Comparison of ENCODE assay signal across 23 cellular contexts in genomic region chr7:101620991-101621390, GRCh38. TPM values are rescaled to one million over a fixed set of nuclear protein-coding genes. Genes with fewer than 3 reads are reported as not detected.
DNase-seq lines count a peak whose midpoint lies in the region; ATAC-seq, FAIRE-seq and TF ChIP-seq lines count a peak whose summit lies in the region.
"Had no signal": no experiment of that assay in that cellular context is flagged by ENCODE, and none has a peak within 500 bp of the region (broad histone marks: within the 10 kb centered on the region; RNA-seq: fewer than 3 reads in every experiment).

No MANE protein-coding gene starts in this region.

- CTCF ChIA-PET in H1 (lab: Charles Lee; ENCODE audit: partially characterized antibody): interaction anchor here (0.6 to 1.9 kb wide), 3 partner anchors 18 to 57 kb away, joined by 3 to 7 read pairs (median 5); no protein-coding TSS in a partner anchor

- H3K9me3 ChIP-seq in right cardiac atrium (ENCODE audit: control insufficient read depth, low read length) (no peaks in the 10 kb centered on the region), right atrium auricular region (no peaks in the 10 kb centered on the region), H1 (ENCODE audit: insufficient read depth in 2 of 2, low read depth in 1 of 2, low read length in 1 of 2) (no peaks in the 10 kb centered on the region), smooth muscle cell (replicated peaks; ENCODE audit: low read depth) (no peaks in the 10 kb centered on the region)
- H3K9me3 ChIP-seq: HAP-1 had no signal

- ATAC-seq in right cardiac atrium (no peak), HG02763 (IDR thresholded peaks at IDR 0.05; ENCODE audit: unreplicated experiment) (no peak)

- H3K79me1 ChIP-seq in H1 (ENCODE audit: low read depth, low read length): no peaks in the 10 kb centered on the region

- no peak overlapping the region for H3K56ac ChIP-seq in H1 (replicated peaks; ENCODE audit: insufficient read length, low read depth, low read length)

- H2AFZ ChIP-seq in H1 (ENCODE audit: low read length) (no peak overlapping the region), smooth muscle cell (ENCODE audit: low read depth) (no peak overlapping the region)
- H2AFZ ChIP-seq: GM23248 had no signal

- no peak overlapping the region for H4K8ac ChIP-seq in H1 (ENCODE audit: extremely low read depth, insufficient read depth, low read length)

- no peaks in the 10 kb centered on the region for H4K20me1 ChIP-seq in H1 (replicated peaks in 1 of 2; ENCODE audit: control insufficient read depth in 1 of 2, insufficient read depth in 2 of 2, low read length in 2 of 2)
- H4K20me1 ChIP-seq in smooth muscle cell (ENCODE audit: low read depth): no peaks in the 10 kb centered on the region

- no peak for FAIRE-seq in H1 (lab: Jason Lieb, UNC)
- FAIRE-seq: GM12892, GM19239 had no signal

- H2BK5ac ChIP-seq in H1 (ENCODE audit: low read depth, low read length): no peak overlapping the region; the same call in 1 of the 2 replicates

- H3K4ac ChIP-seq in H1 (replicated peaks; ENCODE audit: insufficient read length, low read depth, low read length): no peak overlapping the region

- peaks cover 28% of the 10 kb centered on the region for H3K27me3 Mint-ChIP-seq in neural crest cell (ENCODE audit: low read depth)

- POLR2A ChIA-PET in H1 (lab: Charles Lee; ENCODE audit: partially characterized antibody): interaction anchor here (0.6 kb wide), 1 partner anchor 15 kb away, joined by 3 read pairs; no protein-coding TSS in a partner anchor

- H2BK12ac ChIP-seq in H1 (ENCODE audit: low read depth, low read length): no peak overlapping the region; the same call in 1 of the 2 replicates

- TF ChIP-seq CTCF in right atrium auricular region (IDR thresholded peaks at IDR 0.05) (no peak), H1 (IDR thresholded peaks at IDR 0.05; ENCODE audit: control extremely low read depth in 1 of 3, insufficient read depth in 1 of 3, low read depth in 1 of 3, low read length in 3 of 3) (no peak), neural crest cell (conservative IDR thresholded peaks at IDR 0.05) (no peak), smooth muscle cell (IDR thresholded peaks at IDR 0.05; ENCODE audit: borderline replicate concordance, insufficient read depth, poor library complexity, severe bottlenecking) (no peak), GM10266 (IDR thresholded peaks at IDR 0.05; ENCODE audit: control insufficient read depth, insufficient read depth, low read depth, missing control alignments) (no peak)

- H3K23ac ChIP-seq in H1 (ENCODE audit: insufficient read length): no peak overlapping the region

- H3K4me1 ChIP-seq in right cardiac atrium (ENCODE audit: control insufficient read depth, insufficient read depth, low read length) (no peaks in the 10 kb centered on the region), right atrium auricular region (no peaks in the 10 kb centered on the region), H1 (replicated peaks in 1 of 4; ENCODE audit: control insufficient read depth in 3 of 4, insufficient read depth in 4 of 4, low read length in 3 of 4) (peaks cover 0 to 19% (median 12%) of the 10 kb centered on the region in 4 experiments; a peak in 6 of 7 replicates), smooth muscle cell (ENCODE audit: low read depth) (peaks cover 34% of the 10 kb centered on the region)
- H3K4me1 ChIP-seq: HAP-1 had no signal

- peaks cover 29% of the 10 kb centered on the region for H3F3A ChIP-seq in smooth muscle cell (ENCODE audit: low read depth)

- H3K79me2 ChIP-seq in H1 (ENCODE audit: control insufficient read depth in 1 of 2, insufficient read depth in 2 of 2, low read length in 2 of 2): no peaks in the 10 kb centered on the region
- no peaks in the 10 kb centered on the region for H3K79me2 ChIP-seq in smooth muscle cell (ENCODE audit: low read depth)

- no peak overlapping the region for H2BK20ac ChIP-seq in H1 (ENCODE audit: low read length)

- H2BK120ac ChIP-seq in H1 (replicated peaks; ENCODE audit: low read depth, low read length): no peak overlapping the region

- peak in 2 of 3 donors; percentile 8 to 24 for DNase-seq in right cardiac atrium
- DNase-seq in right atrium auricular region (ENCODE audit: low spot score): no peak
- no peak for DNase-seq in H1 (ENCODE audit: low read depth in 1 of 2, low spot score in 2 of 2)
- no peak for DNase-seq in neural crest cell (ENCODE audit: low read depth, low spot score)
- no peak for DNase-seq in smooth muscle cell (lab: John Stamatoyannopoulos, UW; ENCODE audit: unreplicated experiment)
- DNase-seq in stimulated activated CD4-positive, alpha-beta T cell treated with anti-CD3 and anti-CD28 coated beads, Interleukin-2, amount 100 ng/mL, for 24 hours: no peak
- DNase-seq in GM10266 (ENCODE audit: extremely low spot score): no peak
- DNase-seq: C1 segment of cervical spinal cord; Calu3; CD4-positive, alpha-beta memory T cell; COR-L47; DMS53; DMS79 treated with DMSO at 0.1 percent for 48 hours; GF-D8; GM23248; HFFc6 had no signal

- no peak overlapping the region for H3K4me3 Mint-ChIP-seq in neural crest cell
- H3K4me3 Mint-ChIP-seq: CD4-positive, alpha-beta memory T cell; HFFc6 had no signal

- no peak overlapping the region for H3K14ac ChIP-seq in H1 (ENCODE audit: insufficient read length)

- H3K27me3 ChIP-seq in right cardiac atrium (ENCODE audit: control insufficient read depth, insufficient read depth): no peaks in the 10 kb centered on the region
- H3K27me3 ChIP-seq in right atrium auricular region: no peaks in the 10 kb centered on the region
- H3K27me3 ChIP-seq in H1 (replicated peaks in 1 of 4; ENCODE audit: control insufficient read depth in 3 of 4, extremely low read depth in 1 of 4, insufficient read depth in 3 of 4, low read length in 3 of 4): no peaks in the 10 kb centered on the region
- no peaks in the 10 kb centered on the region for H3K27me3 ChIP-seq in smooth muscle cell (ENCODE audit: low read depth)

- H3K9ac ChIP-seq in H1 (replicated peaks in 1 of 4; ENCODE audit: extremely low read depth in 1 of 4, low read depth in 3 of 4, low read length in 3 of 4) (no peak overlapping the region), smooth muscle cell (ENCODE audit: low read depth) (no peak overlapping the region)
- H3K9ac ChIP-seq: GM23248 had no signal

- TF ChIP-seq EP300 in H1 (IDR thresholded peaks at IDR 0.05; ENCODE audit: borderline replicate concordance in 1 of 2, low read depth in 2 of 2, low read length in 2 of 2): no peak

- no peak for TF ChIP-seq POLR2A in H1 (IDR thresholded peaks at IDR 0.05; ENCODE audit: control extremely low read depth in 1 of 2, low read depth in 2 of 2, low read length in 2 of 2)

- H4K91ac ChIP-seq in H1 (replicated peaks; ENCODE audit: insufficient read length, low read length): no peak overlapping the region

- no peaks in the 10 kb centered on the region for H3K36me3 Mint-ChIP-seq in neural crest cell (ENCODE audit: low read depth)
- H3K36me3 Mint-ChIP-seq: CD4-positive, alpha-beta memory T cell had no signal

- no peaks in the 10 kb centered on the region for H3K9me3 Mint-ChIP-seq in neural crest cell
- H3K9me3 Mint-ChIP-seq: CD4-positive, alpha-beta memory T cell; HFFc6 had no signal

- H3K27ac ChIP-seq in right cardiac atrium (ENCODE audit: low read length) (no peak overlapping the region), right atrium auricular region (no peak overlapping the region), H1 (ENCODE audit: low read depth, low read length) (no peak overlapping the region), smooth muscle cell (ENCODE audit: low read depth) (peak overlapping the region; percentile 98)
- H3K27ac ChIP-seq: GM23248 had no signal

- peaks cover 13% of the 10 kb centered on the region for H3K4me1 Mint-ChIP-seq in neural crest cell
- H3K4me1 Mint-ChIP-seq: CD4-positive, alpha-beta memory T cell had no signal

- TF ChIP-seq RAD21 in H1 (IDR thresholded peaks at IDR 0.05 in 1 of 2, conservative IDR thresholded peaks at IDR 0.05 in 1 of 2; ENCODE audit: low read depth in 2 of 2, low read length in 2 of 2): peak; percentile 37 to 40; a peak in 2 of 4 replicates

- no peak overlapping the region for H3K18ac ChIP-seq in H1 (ENCODE audit: extremely low read depth, low read length)

- H2BK15ac ChIP-seq in H1 (ENCODE audit: low read length): no peak overlapping the region

- no peak overlapping the region for H4K5ac ChIP-seq in H1 (ENCODE audit: insufficient read length, low read depth, low read length)

- H3K4me3 ChIP-seq in right cardiac atrium (ENCODE audit: low read length): no peak overlapping the region
- H3K4me3 ChIP-seq in right atrium auricular region: no peak overlapping the region
- no peak overlapping the region for H3K4me3 ChIP-seq in H1 (ENCODE audit: extremely low read depth in 1 of 4, insufficient read depth in 2 of 4, low read depth in 3 of 4, low read length in 4 of 4)
- H3K4me3 ChIP-seq in smooth muscle cell: no peak overlapping the region
- H3K4me3 ChIP-seq: GM23248, HAP-1 had no signal

- intact Hi-C loops in right cardiac atrium (cut with DNase I): no loop called here

- H3K23me2 ChIP-seq in H1 (ENCODE audit: low read depth, low read length): no peaks in the 10 kb centered on the region

- H2AK5ac ChIP-seq in H1 (ENCODE audit: low read depth, low read length): no peak overlapping the region

- H3K4me2 ChIP-seq in H1 (ENCODE audit: insufficient read depth in 1 of 2, low read depth in 2 of 2, low read length in 2 of 2) (no peak overlapping the region), smooth muscle cell (no peak overlapping the region)

- peak overlapping the region; percentile 93 for H3K27ac Mint-ChIP-seq in neural crest cell (ENCODE audit: unreplicated experiment)
- H3K27ac Mint-ChIP-seq: CD4-positive, alpha-beta memory T cell; HFFc6 had no signal

- WGBS in right cardiac atrium: 89% methylated on average over 10 of the region's 10 CpGs
- WGBS in H1 (ENCODE audit: extremely low coverage in 1 of 2, insufficient coverage in 1 of 2, insufficient read length in 1 of 2, insufficient replicate concordance in 2 of 2, low coverage in 1 of 2, low lambda C conversion rate in 2 of 2, missing lambda C conversion rate in 1 of 2), 2 experiments: 86% methylated on average over 8 of the region's 10 CpGs; no CpG with 5 or more reads in 1 of the 2 experiments
- WGBS in smooth muscle cell (ENCODE audit: low lambda C conversion rate): 77% methylated on average over 10 of the region's 10 CpGs

- H3K36me3 ChIP-seq in right atrium auricular region: no peaks in the 10 kb centered on the region
- no peaks in the 10 kb centered on the region for H3K36me3 ChIP-seq in H1 (ENCODE audit: control insufficient read depth in 2 of 4, insufficient read depth in 4 of 4, low read length in 3 of 4)
- no peaks in the 10 kb centered on the region for H3K36me3 ChIP-seq in smooth muscle cell (ENCODE audit: low read depth)
- H3K36me3 ChIP-seq: HAP-1 had no signal

RNA-seq across cellular contexts. Expression of gene MYL10, which starts 8.1 kb away (rescaled TPM):
- not detected for total RNA-seq in right cardiac atrium
- not detected for polyA plus RNA-seq in right cardiac atrium
- not detected for total RNA-seq in right atrium auricular region
- 0.44 TPM in 1 of 2 replicates, not detected in the other for total RNA-seq in H1 (2021; fragmentation: NEBNext Ultra II Directional; extraction: Animal tissue kit (Norgen Biotek cat#: 25700))
- polyA plus RNA-seq in H1 (2011; rRNA removed): 0.18 and 0.20 TPM in 2 replicates
- 0.28 TPM for polyA plus RNA-seq in H1 (2011; cell fraction: cytosol; rRNA removed)
- polyA plus RNA-seq in H1 (2011; cell fraction: nucleus; rRNA removed): not detected
- polyA plus RNA-seq in H1 (2012, experiment 1 of 2): 0.67 TPM in 1 of 4 replicates, not detected in the others
- polyA plus RNA-seq in H1 (2012, experiment 2 of 2): not detected
- polyA plus RNA-seq in H1 (2013, experiment 1 of 2): 0.10 TPM
- polyA plus RNA-seq in H1 (2013, experiment 2 of 2): 0.22 TPM
- not detected in 2 replicates for polyA minus RNA-seq in H1 (2011; rRNA and poly(A)+ RNA removed)
- not detected for polyA minus RNA-seq in H1 (2011; cell fraction: cytosol; rRNA and poly(A)+ RNA removed)
- not detected for polyA minus RNA-seq in H1 (2011; cell fraction: nucleus; rRNA and poly(A)+ RNA removed)
- not detected in 2 replicates for total RNA-seq in neural crest cell
- 5.3 and 14.3 TPM in 2 replicates for total RNA-seq in smooth muscle cell
- polyA plus RNA-seq in smooth muscle cell: 19.0 and 32.7 TPM in 2 replicates
- total RNA-seq: A172; Calu3; CD4-positive, alpha-beta memory T cell; Daoy; GM23248; H4; HFFc6 had no signal
- polyA plus RNA-seq: CD4-positive, alpha-beta memory T cell; GM23248 had no signal

Comparison
In these comparisons a context has a peak if more than half of its experiments do, and no peak if none do; other contexts are left out.
1. DNase-seq: peak in right cardiac atrium (2 of 3); none in right atrium auricular region (single experiment), H1 (0 of 2), neural crest cell (single experiment), smooth muscle cell (single experiment), stimulated activated CD4-positive, alpha-beta T cell treated with anti-CD3 and anti-CD28 coated beads, Interleukin-2, amount 100 ng/mL, for 24 hours (0 of 2) and GM10266 (single experiment).